ENCODE assay signal across 8 cellular contexts in genomic region chr16:84726079-84726669, GRCh38. TPM values are rescaled to one million over a fixed set of nuclear protein-coding genes. Genes with fewer than 3 reads are reported as not detected.
DNase-seq lines count a peak whose midpoint lies in the region; ATAC-seq and TF ChIP-seq lines count a peak whose summit lies in the region.

No MANE protein-coding gene starts in this region.

- peak; percentile 88 for TF ChIP-seq CTCF in GM10266 (IDR thresholded peaks at IDR 0.05; ENCODE audit: control insufficient read depth, insufficient read depth, low read depth, missing control alignments)

- peak; percentile 30 for DNase-seq in GM10266 (ENCODE audit: extremely low spot score)
- DNase-seq in HT1080 (ENCODE audit: low read depth): peak; percentile 66
- DNase-seq in OCI-M1 (lab: John Stamatoyannopoulos, UW): peak; percentile 94
- peak; percentile 70 for DNase-seq in activated T-cell treated with anti-CD3 and anti-CD28 coated beads for 48 hours (ENCODE audit: low read depth)
- peak; percentile 89 for DNase-seq in mucosa of gallbladder (ENCODE audit: low spot score)
- DNase-seq in stimulated activated CD8-positive, alpha-beta memory T cell treated with anti-CD3 and anti-CD28 coated beads, Interleukin-4, amount 100 ng/mL, for 1 hour (ENCODE audit: low read depth in 2 of 2, low spot score in 1 of 2): peak; percentile 74 to 80

- peak; percentile 85 for ATAC-seq in esophagus mucosa
- ATAC-seq in GM21786 (IDR thresholded peaks at IDR 0.05; ENCODE audit: unreplicated experiment): no peak

RNA-seq across cellular contexts. Expression of gene USP10, which starts 26.4 kb away (rescaled TPM):
- total RNA-seq in HT1080 (2014; rRNA removed; shearing (Covaris generic)): 72.2 and 99.8 TPM in 2 replicates
- polyA plus RNA-seq in HT1080 (2015; cell fraction: cytosol; rRNA removed): 74.6 and 85.2 TPM in 2 replicates
- polyA plus RNA-seq in HT1080 (2015; cell fraction: nucleus; rRNA removed): 83.0 and 95.3 TPM in 2 replicates
- total RNA-seq in esophagus mucosa: 63.0 TPM
- total RNA-seq in mucosa of gallbladder: 60.8 TPM

Comparison
In these comparisons a context has a peak if more than half of its experiments do, and no peak if none do; other contexts are left out.
1. DNase-seq: peak in every context shown above with its lines; median percentile 94 in OCI-M1; 89 in mucosa of gallbladder; 77 in stimulated activated CD8-positive, alpha-beta memory T cell treated with anti-CD3 and anti-CD28 coated beads, Interleukin-4, amount 100 ng/mL, for 1 hour; 70 in activated T-cell treated with anti-CD3 and anti-CD28 coated beads for 48 hours; 66 in HT1080; 30 in GM10266.